ENCODE assay signal across 25 cellular contexts in the genomic region with DNA sequence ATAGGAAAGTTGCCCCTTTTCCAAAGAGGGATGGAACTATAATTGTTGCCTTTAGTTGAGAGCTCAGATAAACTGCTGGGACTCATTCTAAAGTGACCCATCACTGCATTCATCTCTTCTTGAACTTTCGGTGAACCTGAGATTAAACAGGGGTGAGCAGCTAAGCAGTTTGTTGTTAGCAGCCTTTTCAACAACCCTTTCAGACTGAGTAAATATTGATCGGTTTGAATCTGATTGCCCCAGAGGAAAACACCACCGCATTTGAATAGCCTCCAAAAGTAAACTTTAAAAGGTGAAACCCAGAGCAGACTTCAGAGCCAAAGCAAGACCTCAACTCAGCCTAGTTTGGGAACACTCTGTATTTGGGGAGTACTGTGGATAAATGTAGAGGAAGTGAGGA. TPM values are rescaled to one million over a fixed set of nuclear protein-coding genes. Genes with fewer than 3 reads are reported as not detected.
DNase-seq lines count a peak whose midpoint lies in the region; ATAC-seq, FAIRE-seq and TF ChIP-seq lines count a peak whose summit lies in the region.
"Had no signal": no experiment of that assay in that cellular context is flagged by ENCODE, and none has a peak within 500 bp of the region (broad histone marks: within the 10 kb centered on the region; RNA-seq: fewer than 3 reads in every experiment).

No MANE protein-coding gene starts in this region.

- no peak for TF ChIP-seq POLR2A in H1 (IDR thresholded peaks at IDR 0.05; ENCODE audit: control extremely low read depth in 1 of 2, low read depth in 2 of 2, low read length in 2 of 2)

- H3K36me3 Mint-ChIP-seq in GM23338 (ENCODE audit: low read depth), result no peaks in the 10 kb centered on the region
- H3K36me3 Mint-ChIP-seq: activated naive CD8-positive, alpha-beta T cell treated with anti-CD3 and anti-CD28 coated beads, Interleukin-2, amount 10 ng/mL, durations not matched to agents 7 days and 5 days; immature natural killer cell had no signal

- TF ChIP-seq EP300 in H1 (IDR thresholded peaks at IDR 0.05; ENCODE audit: borderline replicate concordance in 1 of 2, low read depth in 2 of 2, low read length in 2 of 2), result no peak

- H3K4me3 ChIP-seq in GM23338 (no peak overlapping the region), H1 (ENCODE audit: extremely low read depth in 1 of 4, insufficient read depth in 2 of 4, low read depth in 3 of 4, low read length in 4 of 4) (no peak overlapping the region), tibial artery (no peak overlapping the region)
- H3K4me3 ChIP-seq: suprapubic skin had no signal

- H2BK120ac ChIP-seq in H1 (replicated peaks; ENCODE audit: low read depth, low read length), result no peak overlapping the region

- intact Hi-C loops in tibial artery (cut with DNase I; ENCODE audit: low total_unique reads), result loop anchor here (5.0 to 10.0 kb wide), 2 partner anchors 234 to 1226 kb away; no protein-coding TSS in a partner anchor

- DNase-seq in DMS114 treated with DMSO at 0.1 percent for 48 hours (lab: John Stamatoyannopoulos, UW; ENCODE audit: unreplicated experiment) (peak; percentile 71), GM23338 (ENCODE audit: low spot score) (peak; percentile 34), NCI-H345 (lab: John Stamatoyannopoulos, UW) (peak; percentile 37), H1 (ENCODE audit: low read depth in 1 of 2, low spot score in 2 of 2) (no peak), iPS-NIHi7 (ENCODE audit: extremely low spot score) (no peak), KBM-7 (no peak), tibial artery (no peak)
- no peak for DNase-seq in activated naive CD4-positive, alpha-beta T cell treated with anti-CD3 and anti-CD28 coated beads, Interleukin-2, amount 50 U/mL, for 16 hours
- DNase-seq: activated CD4-positive, alpha-beta T cell treated with anti-CD3 and anti-CD28 coated beads, Interleukin-2, amount 50 U/mL, for 1 hour; activated naive CD8-positive, alpha-beta T cell treated with anti-CD3 and anti-CD28 coated beads, Interleukin-2, amount 10 ng/mL, durations not matched to agents 7 days and 5 days; cerebellar nuclear complex; immature natural killer cell; posterior cingulate gyrus; SK-N-SH had no signal

- H3K14ac ChIP-seq in H1 (ENCODE audit: insufficient read length), result no peak overlapping the region

- no peak overlapping the region for H3K27ac ChIP-seq in GM23338 (ENCODE audit: low read depth)
- H3K27ac ChIP-seq in H1 (ENCODE audit: low read depth, low read length), result no peak overlapping the region
- no peak overlapping the region for H3K27ac ChIP-seq in tibial artery
- H3K27ac ChIP-seq: C4-2B, RWPE1, suprapubic skin, VCaP had no signal

- CTCF ChIA-PET in H1 (lab: Charles Lee; ENCODE audit: partially characterized antibody), result interaction anchor here (1.0 to 12.1 kb wide), 5 partner anchors 14 to 88 kb away, joined by 3 to 123 read pairs (median 5); partner anchors contain the start of genes HOXA5 and HOXA6

- H3K79me1 ChIP-seq in H1 (ENCODE audit: low read depth, low read length), result no peaks in the 10 kb centered on the region

- FAIRE-seq in H1 (lab: Jason Lieb, UNC), result no peak
- FAIRE-seq: D721Med had no signal

- H3K79me2 ChIP-seq in GM23338 (replicated peaks; ENCODE audit: insufficient read depth) (no peaks in the 10 kb centered on the region), H1 (ENCODE audit: control insufficient read depth in 1 of 2, insufficient read depth in 2 of 2, low read length in 2 of 2) (no peaks in the 10 kb centered on the region)

- peaks cover 40% of the 10 kb centered on the region for H3K4me1 Mint-ChIP-seq in GM23338

- no peak overlapping the region for H3K4me3 Mint-ChIP-seq in GM23338
- H3K4me3 Mint-ChIP-seq: activated naive CD8-positive, alpha-beta T cell treated with anti-CD3 and anti-CD28 coated beads, Interleukin-2, amount 10 ng/mL, durations not matched to agents 7 days and 5 days; immature natural killer cell; T-helper 2 cell treated with Interferon-gamma antibody and Interleukin-4, amounts not matched to agents 5 μg/mL and 100 μg/mL, for 36 hours had no signal

- H3K27me3 ChIP-seq in GM23338 (ENCODE audit: insufficient read depth), result peaks cover 100% of the 10 kb centered on the region
- peaks cover 81 to 96% (median 92%) of the 10 kb centered on the region in 4 experiments for H3K27me3 ChIP-seq in H1 (replicated peaks in 1 of 4; ENCODE audit: control insufficient read depth in 3 of 4, extremely low read depth in 1 of 4, insufficient read depth in 3 of 4, low read length in 3 of 4)
- H3K27me3 ChIP-seq in tibial artery, result peaks cover 0 to 28% of the 10 kb centered on the region in 2 donors

- H3K23me2 ChIP-seq in H1 (ENCODE audit: low read depth, low read length), result peaks cover 2% of the 10 kb centered on the region; the same call in 1 of the 2 replicates

- no peak overlapping the region for H3K4ac ChIP-seq in H1 (replicated peaks; ENCODE audit: insufficient read length, low read depth, low read length)

- no peak overlapping the region for H4K91ac ChIP-seq in H1 (replicated peaks; ENCODE audit: insufficient read length, low read length)

- TF ChIP-seq RAD21 in H1 (IDR thresholded peaks at IDR 0.05 in 1 of 2, conservative IDR thresholded peaks at IDR 0.05 in 1 of 2; ENCODE audit: low read depth in 2 of 2, low read length in 2 of 2), result no peak

- peaks cover 32% of the 10 kb centered on the region for H3F3A ChIP-seq in GM23338 (replicated peaks; ENCODE audit: low read depth)

- in situ Hi-C loops in KBM-7 (cut with MboI; ENCODE audit: low pct_unique_long_range_greater_than_20kb, low sequenced_read_pairs), result no loop called here

- H3K18ac ChIP-seq in H1 (ENCODE audit: extremely low read depth, low read length), result no peak overlapping the region

- WGBS in H1 (ENCODE audit: extremely low coverage in 1 of 2, insufficient coverage in 1 of 2, insufficient read length in 1 of 2, insufficient replicate concordance in 2 of 2, low coverage in 1 of 2, low lambda C conversion rate in 2 of 2, missing lambda C conversion rate in 1 of 2), 2 experiments, result 7% methylated on average over 3 of the region's 3 CpGs; no CpG with 5 or more reads in 1 of the 2 experiments

- H3K9me3 ChIP-seq in H1 (ENCODE audit: insufficient read depth in 2 of 2, low read depth in 1 of 2, low read length in 1 of 2) (peaks cover 0 to 2% of the 10 kb centered on the region in 2 experiments; a peak in 1 of 4 replicates), tibial artery (peaks cover 0 to 5% (median 0%) of the 10 kb centered on the region in 3 donors)
- H3K9me3 ChIP-seq: SK-N-SH, suprapubic skin had no signal

- peaks cover 46% of the 10 kb centered on the region for H3K4me1 ChIP-seq in GM23338 (ENCODE audit: insufficient read depth)
- H3K4me1 ChIP-seq in H1 (replicated peaks in 1 of 4; ENCODE audit: control insufficient read depth in 3 of 4, insufficient read depth in 4 of 4, low read length in 3 of 4), result peaks cover 2 to 9% (median 8%) of the 10 kb centered on the region in 4 experiments
- peaks cover 0 to 4% (median 0%) of the 10 kb centered on the region in 4 donors for H3K4me1 ChIP-seq in tibial artery

- H3K9me3 Mint-ChIP-seq in GM23338, result peaks cover 13% of the 10 kb centered on the region; the same call in 2 of the 3 replicates
- H3K9me3 Mint-ChIP-seq: activated naive CD8-positive, alpha-beta T cell treated with anti-CD3 and anti-CD28 coated beads, Interleukin-2, amount 10 ng/mL, durations not matched to agents 7 days and 5 days; activated T-helper 2 cell treated with anti-CD3 and anti-CD28 coated beads, Interferon-gamma antibody, Interleukin-2, Interleukin-4, amounts not matched to agents 10 μg/mL and 5 μg/mL and 100 μg/mL, durations not matched to agents 14 hours and 24 hours and 36 hours; T-helper 2 cell treated with Interferon-gamma antibody and Interleukin-4, amounts not matched to agents 5 μg/mL and 100 μg/mL, for 36 hours had no signal

- no peak overlapping the region for H2BK15ac ChIP-seq in H1 (ENCODE audit: low read length)

- POLR2A ChIA-PET in H1 (lab: Charles Lee; ENCODE audit: partially characterized antibody), result interaction anchor here (0.9 kb wide), 1 partner anchor 10 kb away, joined by 3 read pairs; no protein-coding TSS in a partner anchor

- no peak overlapping the region for H3K23ac ChIP-seq in H1 (ENCODE audit: insufficient read length)

- no peak overlapping the region for H2BK12ac ChIP-seq in H1 (ENCODE audit: low read depth, low read length)

- no peak for ATAC-seq in GM23338

- H3K9me2 ChIP-seq in GM23338 (ENCODE audit: insufficient read depth), result no peaks in the 10 kb centered on the region
- H3K9me2 ChIP-seq: SK-N-SH had no signal

- H2AK5ac ChIP-seq in H1 (ENCODE audit: low read depth, low read length), result no peak overlapping the region

- H2AFZ ChIP-seq in GM23338 (no peak overlapping the region), H1 (ENCODE audit: low read length) (no peak overlapping the region)

- no peak overlapping the region for H4K8ac ChIP-seq in H1 (ENCODE audit: extremely low read depth, insufficient read depth, low read length)

- no peak for TF ChIP-seq CTCF in GM23338 (conservative IDR thresholded peaks at IDR 0.05; ENCODE audit: low read depth in 2 of 2)
- no peak for TF ChIP-seq CTCF in H1 (IDR thresholded peaks at IDR 0.05; ENCODE audit: control extremely low read depth in 1 of 3, insufficient read depth in 1 of 3, low read depth in 1 of 3, low read length in 3 of 3)
- TF ChIP-seq CTCF in tibial artery (IDR thresholded peaks at IDR 0.05), result no peak

- peak overlapping the region; percentile 34 for H3K4me2 ChIP-seq in GM23338
- no peak overlapping the region for H3K4me2 ChIP-seq in H1 (ENCODE audit: insufficient read depth in 1 of 2, low read depth in 2 of 2, low read length in 2 of 2)
- H3K4me2 ChIP-seq: SK-N-SH had no signal

- H3K36me3 ChIP-seq in GM23338 (ENCODE audit: insufficient read depth), result no peaks in the 10 kb centered on the region
- peaks cover 0 to 5% (median 0%) of the 10 kb centered on the region in 4 experiments; a peak in 2 of 8 replicates for H3K36me3 ChIP-seq in H1 (ENCODE audit: control insufficient read depth in 2 of 4, insufficient read depth in 4 of 4, low read length in 3 of 4)
- no peaks in the 10 kb centered on the region for H3K36me3 ChIP-seq in tibial artery
- H3K36me3 ChIP-seq: suprapubic skin had no signal

- no peak overlapping the region for H2BK5ac ChIP-seq in H1 (ENCODE audit: low read depth, low read length)

- H4K20me1 ChIP-seq in GM23338 (replicated peaks; ENCODE audit: insufficient read depth), result peaks cover 42% of the 10 kb centered on the region
- peaks cover 3 to 28% of the 10 kb centered on the region in 2 experiments for H4K20me1 ChIP-seq in H1 (replicated peaks in 1 of 2; ENCODE audit: control insufficient read depth in 1 of 2, insufficient read depth in 2 of 2, low read length in 2 of 2)

- H3K9ac ChIP-seq in H1 (replicated peaks in 1 of 4; ENCODE audit: extremely low read depth in 1 of 4, low read depth in 3 of 4, low read length in 3 of 4), result no peak overlapping the region
- H3K9ac ChIP-seq: SK-N-SH had no signal

- H3K27ac Mint-ChIP-seq in GM23338, result no peak overlapping the region
- H3K27ac Mint-ChIP-seq: activated naive CD8-positive, alpha-beta T cell treated with anti-CD3 and anti-CD28 coated beads, Interleukin-2, amount 10 ng/mL, durations not matched to agents 7 days and 5 days; activated T-helper 2 cell treated with anti-CD3 and anti-CD28 coated beads, Interferon-gamma antibody, Interleukin-2, Interleukin-4, amounts not matched to agents 10 μg/mL and 5 μg/mL and 100 μg/mL, durations not matched to agents 14 hours and 24 hours and 36 hours; immature natural killer cell; T-helper 2 cell treated with Interferon-gamma antibody and Interleukin-4, amounts not matched to agents 5 μg/mL and 100 μg/mL, for 36 hours had no signal

- H3K56ac ChIP-seq in H1 (replicated peaks; ENCODE audit: insufficient read length, low read depth, low read length), result no peak overlapping the region

- H4K5ac ChIP-seq in H1 (ENCODE audit: insufficient read length, low read depth, low read length), result no peak overlapping the region

- no peak overlapping the region for H2BK20ac ChIP-seq in H1 (ENCODE audit: low read length)

- peaks cover 99% of the 10 kb centered on the region for H3K27me3 Mint-ChIP-seq in GM23338 (ENCODE audit: insufficient read depth, low read depth, poor library complexity)

RNA-seq across cellular contexts. Expression of gene HOXA1, which starts 4.7 kb away (rescaled TPM):
- total RNA-seq in GM23338 (2014; rRNA removed; shearing (Covaris generic)), result not detected in 2 replicates
- polyA plus RNA-seq in GM23338 (2016; fragmentation: Nextera tagmentation; extraction: Ambion mirVana) (not detected in 2 replicates), H1 (2011; rRNA removed) (not detected in 2 replicates)
- not detected in 2 replicates for total RNA-seq in H1 (2021; fragmentation: NEBNext Ultra II Directional; extraction: Animal tissue kit (Norgen Biotek cat#: 25700))
- polyA plus RNA-seq in H1 (2011; cell fraction: cytosol; rRNA removed), result not detected
- not detected for polyA plus RNA-seq in H1 (2011; cell fraction: nucleus; rRNA removed)
- polyA plus RNA-seq in H1 (2012, experiment 1 of 2), result not detected in 4 replicates
- not detected for polyA plus RNA-seq in H1 (2012, experiment 2 of 2)
- polyA plus RNA-seq in H1 (2013, experiment 1 of 2), result not detected
- 0.06 TPM for polyA plus RNA-seq in H1 (2013, experiment 2 of 2)
- not detected in 2 replicates for polyA minus RNA-seq in H1 (2011; rRNA and poly(A)+ RNA removed)
- not detected for polyA minus RNA-seq in H1 (2011; cell fraction: cytosol; rRNA and poly(A)+ RNA removed)
- polyA minus RNA-seq in H1 (2011; cell fraction: nucleus; rRNA and poly(A)+ RNA removed), result not detected
- polyA plus RNA-seq: neural cell, SK-N-SH had no signal

RNA-seq across cellular contexts. Expression of gene HOXA2, which starts 11.4 kb away (rescaled TPM):
- not detected in 2 replicates for total RNA-seq in GM23338 (2014; rRNA removed; shearing (Covaris generic))
- polyA plus RNA-seq in GM23338 (2016; fragmentation: Nextera tagmentation; extraction: Ambion mirVana) (not detected in 2 replicates), H1 (2011; rRNA removed) (not detected in 2 replicates)
- total RNA-seq in H1 (2021; fragmentation: NEBNext Ultra II Directional; extraction: Animal tissue kit (Norgen Biotek cat#: 25700)), result not detected in 2 replicates
- not detected for polyA plus RNA-seq in H1 (2011; cell fraction: cytosol; rRNA removed)
- not detected for polyA plus RNA-seq in H1 (2011; cell fraction: nucleus; rRNA removed)
- polyA plus RNA-seq in H1 (2012, experiment 1 of 2), result not detected in 4 replicates
- polyA plus RNA-seq in H1 (2012, experiment 2 of 2), result not detected
- not detected for polyA plus RNA-seq in H1 (2013, experiment 1 of 2)
- not detected for polyA plus RNA-seq in H1 (2013, experiment 2 of 2)
- polyA minus RNA-seq in H1 (2011; rRNA and poly(A)+ RNA removed), result not detected in 2 replicates
- polyA minus RNA-seq in H1 (2011; cell fraction: cytosol; rRNA and poly(A)+ RNA removed), result not detected
- not detected for polyA minus RNA-seq in H1 (2011; cell fraction: nucleus; rRNA and poly(A)+ RNA removed)
- total RNA-seq: activated naive CD8-positive, alpha-beta T cell treated with anti-CD3 and anti-CD28 coated beads, Interleukin-2, amount 10 ng/mL, durations not matched to agents 7 days and 5 days; activated T-helper 2 cell treated with anti-CD3 and anti-CD28 coated beads, Interferon-gamma antibody, Interleukin-2, Interleukin-4, amounts not matched to agents 10 μg/mL and 5 μg/mL and 100 μg/mL, durations not matched to agents 14 hours and 24 hours and 36 hours; HT1080 had no signal
- polyA plus RNA-seq: immature natural killer cell, neural cell, SK-N-SH had no signal

RNA-seq across cellular contexts. Expression of gene HOXA4, which starts 39.4 kb away (rescaled TPM):
- not detected in 2 replicates for total RNA-seq in GM23338 (2014; rRNA removed; shearing (Covaris generic))
- polyA plus RNA-seq in GM23338 (2016; fragmentation: Nextera tagmentation; extraction: Ambion mirVana) (not detected in 2 replicates), H1 (2011; rRNA removed) (not detected in 2 replicates)
- not detected in 2 replicates for total RNA-seq in H1 (2021; fragmentation: NEBNext Ultra II Directional; extraction: Animal tissue kit (Norgen Biotek cat#: 25700))
- not detected for polyA plus RNA-seq in H1 (2011; cell fraction: cytosol; rRNA removed)
- polyA plus RNA-seq in H1 (2011; cell fraction: nucleus; rRNA removed), result not detected
- not detected in 4 replicates for polyA plus RNA-seq in H1 (2012, experiment 1 of 2)
- not detected for polyA plus RNA-seq in H1 (2012, experiment 2 of 2)
- polyA plus RNA-seq in H1 (2013, experiment 1 of 2), result not detected
- not detected for polyA plus RNA-seq in H1 (2013, experiment 2 of 2)
- not detected in 2 replicates for polyA minus RNA-seq in H1 (2011; rRNA and poly(A)+ RNA removed)
- not detected for polyA minus RNA-seq in H1 (2011; cell fraction: cytosol; rRNA and poly(A)+ RNA removed)
- not detected for polyA minus RNA-seq in H1 (2011; cell fraction: nucleus; rRNA and poly(A)+ RNA removed)
- total RNA-seq: activated T-helper 2 cell treated with anti-CD3 and anti-CD28 coated beads, Interferon-gamma antibody, Interleukin-2, Interleukin-4, amounts not matched to agents 10 μg/mL and 5 μg/mL and 100 μg/mL, durations not matched to agents 14 hours and 24 hours and 36 hours; mononuclear cell had no signal
- polyA plus RNA-seq: neural cell, SK-N-SH had no signal

RNA-seq across cellular contexts. Expression of gene HOXA5, which starts 52.4 kb away (rescaled TPM):
- not detected in 2 replicates for total RNA-seq in GM23338 (2014; rRNA removed; shearing (Covaris generic))
- polyA plus RNA-seq in GM23338 (2016; fragmentation: Nextera tagmentation; extraction: Ambion mirVana), result not detected in 2 replicates
- not detected in 2 replicates for total RNA-seq in H1 (2021; fragmentation: NEBNext Ultra II Directional; extraction: Animal tissue kit (Norgen Biotek cat#: 25700))
- polyA plus RNA-seq in H1 (2011; rRNA removed), result not detected in 2 replicates
- polyA plus RNA-seq in H1 (2011; cell fraction: cytosol; rRNA removed), result not detected
- not detected for polyA plus RNA-seq in H1 (2011; cell fraction: nucleus; rRNA removed)
- polyA plus RNA-seq in H1 (2012, experiment 1 of 2), result not detected in 4 replicates
- polyA plus RNA-seq in H1 (2012, experiment 2 of 2), result not detected
- polyA plus RNA-seq in H1 (2013, experiment 1 of 2), result not detected
- not detected for polyA plus RNA-seq in H1 (2013, experiment 2 of 2)
- not detected in 2 replicates for polyA minus RNA-seq in H1 (2011; rRNA and poly(A)+ RNA removed)
- not detected for polyA minus RNA-seq in H1 (2011; cell fraction: cytosol; rRNA and poly(A)+ RNA removed)
- not detected for polyA minus RNA-seq in H1 (2011; cell fraction: nucleus; rRNA and poly(A)+ RNA removed)
- total RNA-seq: activated naive CD8-positive, alpha-beta T cell treated with anti-CD3 and anti-CD28 coated beads, Interleukin-2, amount 10 ng/mL, durations not matched to agents 7 days and 5 days; activated T-helper 2 cell treated with anti-CD3 and anti-CD28 coated beads, Interferon-gamma antibody, Interleukin-2, Interleukin-4, amounts not matched to agents 10 μg/mL and 5 μg/mL and 100 μg/mL, durations not matched to agents 14 hours and 24 hours and 36 hours had no signal
- polyA plus RNA-seq: neural cell, SK-N-SH had no signal

RNA-seq across cellular contexts. Expression of gene HOXA6, which starts 56.4 kb away (rescaled TPM):
- not detected in 2 replicates for total RNA-seq in GM23338 (2014; rRNA removed; shearing (Covaris generic))
- polyA plus RNA-seq in GM23338 (2016; fragmentation: Nextera tagmentation; extraction: Ambion mirVana) (not detected in 2 replicates), H1 (2011; rRNA removed) (not detected in 2 replicates)
- not detected in 2 replicates for total RNA-seq in H1 (2021; fragmentation: NEBNext Ultra II Directional; extraction: Animal tissue kit (Norgen Biotek cat#: 25700))
- polyA plus RNA-seq in H1 (2011; cell fraction: cytosol; rRNA removed), result not detected
- polyA plus RNA-seq in H1 (2011; cell fraction: nucleus; rRNA removed), result not detected
- not detected in 4 replicates for polyA plus RNA-seq in H1 (2012, experiment 1 of 2)
- not detected for polyA plus RNA-seq in H1 (2012, experiment 2 of 2)
- not detected for polyA plus RNA-seq in H1 (2013, experiment 1 of 2)
- not detected for polyA plus RNA-seq in H1 (2013, experiment 2 of 2)
- polyA minus RNA-seq in H1 (2011; rRNA and poly(A)+ RNA removed), result not detected in 2 replicates
- not detected for polyA minus RNA-seq in H1 (2011; cell fraction: cytosol; rRNA and poly(A)+ RNA removed)
- not detected for polyA minus RNA-seq in H1 (2011; cell fraction: nucleus; rRNA and poly(A)+ RNA removed)
- total RNA-seq: activated naive CD8-positive, alpha-beta T cell treated with anti-CD3 and anti-CD28 coated beads, Interleukin-2, amount 10 ng/mL, durations not matched to agents 7 days and 5 days; activated T-helper 2 cell treated with anti-CD3 and anti-CD28 coated beads, Interferon-gamma antibody, Interleukin-2, Interleukin-4, amounts not matched to agents 10 μg/mL and 5 μg/mL and 100 μg/mL, durations not matched to agents 14 hours and 24 hours and 36 hours; mononuclear cell had no signal
- polyA plus RNA-seq: liver, neural cell, SK-N-SH had no signal

Comparison
In these comparisons a context has a peak if more than half of its experiments do, and no peak if none do; other contexts are left out.
1. DNase-seq: peak in DMS114 treated with DMSO at 0.1 percent for 48 hours (single experiment), GM23338 (single experiment) and NCI-H345 (single experiment); none in H1 (0 of 2), iPS-NIHi7 (single experiment), KBM-7 (single experiment), activated naive CD4-positive, alpha-beta T cell treated with anti-CD3 and anti-CD28 coated beads, Interleukin-2, amount 50 U/mL, for 16 hours (single experiment) and tibial artery (0 of 2).